In genomic region chr19:22331521-22331920, GRCh38 we compare ENCODE assay signal across 1 cellular context.
TF ChIP-seq lines count a peak whose summit lies in the region.

No MANE protein-coding gene starts in this region.

TF ChIP-seq in HepG2, 621 proteins besides CTCF, POLR2A, EP300 and RAD21:
- TF ChIP-seq ZNF562 (CRISPR knock-in tag; IDR thresholded peaks at IDR 0.05; ENCODE audit: borderline replicate concordance) (no peak), CEBPB (IDR thresholded peaks at IDR 0.05; ENCODE audit: borderline replicate concordance, low read depth, low read length) (peak; percentile 27; the same call in 1 of the 2 replicates)
